In the genomic region with DNA sequence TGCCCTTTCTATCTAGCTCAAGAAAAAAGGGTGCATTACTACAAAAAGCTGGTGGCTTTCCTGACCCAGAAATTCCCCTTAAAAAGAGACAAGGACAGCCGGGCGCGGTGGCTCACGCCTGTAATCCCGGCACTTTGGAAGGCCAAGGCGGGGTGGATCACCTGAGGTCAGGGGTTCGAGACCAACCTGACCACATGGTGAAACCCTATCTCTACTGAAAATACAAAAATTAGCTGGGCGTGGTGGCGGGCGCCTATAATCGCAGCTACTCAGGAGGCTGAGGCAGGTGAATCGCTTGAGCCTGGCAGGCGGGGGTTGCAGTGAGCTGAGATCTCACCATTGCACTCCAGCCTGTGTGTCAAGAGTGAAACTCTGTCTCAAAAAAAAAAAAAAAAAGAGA, we compare ENCODE assay signal across 8 cellular contexts.
A peak's percentile ranks its signal among the peaks of the same experiment; 100 is the strongest.
DNase-seq lines count a peak whose midpoint lies in the region; ATAC-seq and TF ChIP-seq lines count a peak whose summit lies in the region.
"Not testable (repeated sequence)": the region's sequence is repeated elsewhere in the genome, so short reads cannot be mapped to it uniquely, and the experiment has no call there.

No MANE protein-coding gene starts in this region.

- 45 to 53% methylated on average over 13 of the region's 13 CpGs for WGBS in GM23248 (ENCODE audit: low coverage in 1 of 2, low lambda C conversion rate in 2 of 2, missing lambda C conversion rate in 2 of 2), 2 experiments

- not testable (repeated sequence) for BruUV-seq in PC-3 (replicated peaks; lab: Mats Ljungman, UMichigan)

- H3K9me3 Mint-ChIP-seq in activated T-cell treated with anti-CD3 and anti-CD28 coated beads, Interleukin-2, amount 50 U/mL, for 24 hours; glutamatergic neuron (ENCODE audit: unreplicated experiment): not testable (repeated sequence)

- peak overlapping the region; percentile 55 for H3K27ac ChIP-seq in GM23248
- H3K27ac ChIP-seq in PC-3 (ENCODE audit: low read length): peak overlapping the region; percentile 51
- H3K27ac ChIP-seq in caudate nucleus (ENCODE audit: low read depth, low read length): peak overlapping the region; percentile 74
- peak overlapping the region; percentile 78 to 87 for H3K27ac ChIP-seq in mucosa of rectum (ENCODE audit: low read depth in 2 of 2, low read length in 2 of 2)
- H3K27ac ChIP-seq in gastrocnemius medialis: peak overlapping the region; percentile 83 to 91 (median 86)
- H3K27ac ChIP-seq in uterus: peak overlapping the region; percentile 84

- H3K9me2 ChIP-seq in GM23248 (ENCODE audit: insufficient read depth); PC-3 (replicated peaks; ENCODE audit: low read length): not testable (repeated sequence)

- H2AFZ ChIP-seq in GM23248 (peak overlapping the region; percentile 66), PC-3 (ENCODE audit: low read length) (peak overlapping the region; percentile 92)

- H3K79me2 ChIP-seq in GM23248 (ENCODE audit: insufficient read depth); PC-3 (ENCODE audit: low read length): not testable (repeated sequence)

- not testable (repeated sequence) for H3K36me3 Mint-ChIP-seq in activated T-cell treated with anti-CD3 and anti-CD28 coated beads, Interleukin-2, amount 50 U/mL, for 24 hours (ENCODE audit: low read depth); glutamatergic neuron (ENCODE audit: unreplicated experiment)

- not testable (repeated sequence) for H3F3A ChIP-seq in GM23248 (ENCODE audit: insufficient read depth); PC-3 (ENCODE audit: low read length, unreplicated experiment)

- H3K4me1 ChIP-seq in GM23248 (ENCODE audit: insufficient read depth): not testable (repeated sequence)
- H3K4me1 ChIP-seq in PC-3 (ENCODE audit: insufficient read depth, low read length) (peaks cover 14% of the 10 kb centered on the region; the same call in 1 of the 2 replicates), mucosa of rectum (ENCODE audit: control insufficient read depth in 2 of 2, insufficient read depth in 2 of 2, low read length in 2 of 2) (peaks cover 14 to 17% of the 10 kb centered on the region in 2 donors), gastrocnemius medialis (peaks cover 6 to 24% of the 10 kb centered on the region in 2 donors), uterus (peaks cover 0 to 15% of the 10 kb centered on the region in 2 donors)

- TF ChIP-seq CTCF in PC-3 (conservative IDR thresholded peaks at IDR 0.05; ENCODE audit: low read depth, low read length); glutamatergic neuron (IDR thresholded peaks at IDR 0.05; ENCODE audit: partially characterized antibody, unreplicated experiment); gastrocnemius medialis (IDR thresholded peaks at IDR 0.05 in 4 of 5, conservative IDR thresholded peaks at IDR 0.05 in 1 of 5); uterus (IDR thresholded peaks at IDR 0.05): not testable (repeated sequence)

- POLR2A ChIA-PET in PC-3 (lab: Charles Lee; ENCODE audit: unreplicated experiment): interaction anchor here (0.6 to 0.8 kb wide), 2 partner anchors 14 to 15 kb away, joined by 3 to 8 read pairs; no protein-coding TSS in a partner anchor

- H3K4me3 ChIP-seq in GM23248 (peak overlapping the region; percentile 59), PC-3 (ENCODE audit: low read length) (peak overlapping the region; percentile 65), mucosa of rectum (ENCODE audit: low read length in 2 of 2) (peak overlapping the region; percentile 56 to 71), gastrocnemius medialis (peak overlapping the region; percentile 31 to 56 (median 54)), uterus (peak overlapping the region in 1 of 2 donors; percentile 27)

- H3K9me3 ChIP-seq in GM23248 (ENCODE audit: low read depth); PC-3 (ENCODE audit: low read length); mucosa of rectum (ENCODE audit: control insufficient read depth in 2 of 2, low read length in 2 of 2); gastrocnemius medialis; uterus: not testable (repeated sequence)

- H3K9ac ChIP-seq in GM23248: peak overlapping the region; percentile 62
- H3K9ac ChIP-seq in PC-3 (ENCODE audit: low read length): peak overlapping the region; percentile 56
- H3K9ac ChIP-seq in mucosa of rectum (ENCODE audit: low read depth in 1 of 2, low read length in 2 of 2): peak overlapping the region in 1 of 2 donors; percentile 68

- in situ Hi-C loops in GM23248 (cut with MboI); gastrocnemius medialis (cut with MboI; ENCODE audit: low sequenced_read_pairs in 4 of 4): not testable (repeated sequence)

- not testable (repeated sequence) for H3K27me3 Mint-ChIP-seq in activated T-cell treated with anti-CD3 and anti-CD28 coated beads, Interleukin-2, amount 50 U/mL, for 24 hours; glutamatergic neuron (ENCODE audit: unreplicated experiment)

- not testable (repeated sequence) for H3K36me3 ChIP-seq in GM23248 (ENCODE audit: low read depth); PC-3 (ENCODE audit: low read depth, low read length); mucosa of rectum (ENCODE audit: control insufficient read depth in 2 of 2, insufficient read depth in 2 of 2, low read length in 2 of 2); gastrocnemius medialis; uterus

- not testable (repeated sequence) for DNase-seq in GM23248; PC-3; activated T-cell treated with anti-CD3 and anti-CD28 coated beads, Interleukin-2, amount 50 U/mL, for 24 hours; caudate nucleus (lab: John Stamatoyannopoulos, UW); glutamatergic neuron; gastrocnemius medialis; uterus

- peak overlapping the region; percentile 83 for H3K4me3 Mint-ChIP-seq in activated T-cell treated with anti-CD3 and anti-CD28 coated beads, Interleukin-2, amount 50 U/mL, for 24 hours
- peak overlapping the region; percentile 88 for H3K4me3 Mint-ChIP-seq in glutamatergic neuron (ENCODE audit: unreplicated experiment)

- not testable (repeated sequence) for ATAC-seq in PC-3, gastrocnemius medialis

- H3K4me1 Mint-ChIP-seq in activated T-cell treated with anti-CD3 and anti-CD28 coated beads, Interleukin-2, amount 50 U/mL, for 24 hours (ENCODE audit: low read depth): peaks cover 24% of the 10 kb centered on the region
- peaks cover 29% of the 10 kb centered on the region for H3K4me1 Mint-ChIP-seq in glutamatergic neuron (ENCODE audit: low read depth, unreplicated experiment)

- intact Hi-C loops in PC-3 (cut with micrococcal nuclease); uterus (cut with DNase I; ENCODE audit: low total_unique reads): not testable (repeated sequence)
- intact Hi-C loops in gastrocnemius medialis (cut with DNase I; ENCODE audit: low total_unique reads): loop anchor here (2.0 kb wide), 2 partner anchors 28 to 68 kb away; no protein-coding TSS in a partner anchor

- not testable (repeated sequence) for H3K27me3 ChIP-seq in GM23248 (replicated peaks; ENCODE audit: insufficient read depth); PC-3 (ENCODE audit: low read length); mucosa of rectum (ENCODE audit: control insufficient read depth in 2 of 2, insufficient read depth in 2 of 2, low read length in 2 of 2); gastrocnemius medialis; uterus

- peak overlapping the region; percentile 92 for H3K27ac Mint-ChIP-seq in activated T-cell treated with anti-CD3 and anti-CD28 coated beads, Interleukin-2, amount 50 U/mL, for 24 hours
- H3K27ac Mint-ChIP-seq in glutamatergic neuron (ENCODE audit: unreplicated experiment): not testable (repeated sequence)

- TF ChIP-seq POLR2A in gastrocnemius medialis (IDR thresholded peaks at IDR 0.05); uterus (IDR thresholded peaks at IDR 0.05): not testable (repeated sequence)

- not testable (repeated sequence) for H4K20me1 ChIP-seq in GM23248 (ENCODE audit: insufficient read depth); PC-3 (ENCODE audit: low read length)

- CTCF ChIA-PET in PC-3 (lab: Charles Lee): interaction anchor here (0.6 to 1.2 kb wide), 2 partner anchors 9 to 60 kb away, joined by 3 read pairs; no protein-coding TSS in a partner anchor

- H3K4me2 ChIP-seq in GM23248 (ENCODE audit: unreplicated experiment) (peak overlapping the region; percentile 61), PC-3 (ENCODE audit: low read length) (peak overlapping the region; percentile 87)
